ENCODE assay signal across 11 cellular contexts in the genomic region with DNA sequence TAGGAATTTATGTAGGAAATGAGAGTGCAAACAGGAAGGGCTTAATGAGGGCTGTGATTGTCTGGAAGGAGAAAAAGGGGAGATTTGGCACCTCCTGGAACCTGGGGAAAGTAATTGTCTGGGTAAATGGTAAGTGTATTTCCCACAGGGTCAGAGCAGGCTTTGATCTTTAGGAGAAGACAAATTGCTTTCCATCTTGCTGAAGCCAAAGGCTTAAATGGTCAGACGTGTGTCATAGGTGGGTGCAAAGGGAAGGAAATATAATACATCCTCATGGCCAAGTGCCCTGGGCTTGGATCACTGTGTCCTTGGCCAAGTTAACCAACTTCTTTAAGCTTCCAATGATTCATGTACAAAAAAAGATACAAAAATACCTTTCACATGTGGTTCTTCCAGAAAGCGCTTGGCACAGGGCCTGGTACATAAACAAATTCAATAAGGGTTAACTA. TPM values are rescaled to one million over a fixed set of nuclear protein-coding genes. Genes with fewer than 3 reads are reported as not detected.
A peak's percentile ranks its signal among the peaks of the same experiment; 100 is the strongest.
DNase-seq lines count a peak whose midpoint lies in the region; ATAC-seq and TF ChIP-seq lines count a peak whose summit lies in the region.
"Had no signal": no experiment of that assay in that cellular context is flagged by ENCODE, and none has a peak within 500 bp of the region (broad histone marks: within the 10 kb centered on the region; RNA-seq: fewer than 3 reads in every experiment).

No MANE protein-coding gene starts in this region.

- H3K27ac ChIP-seq in thoracic aorta (peak overlapping the region; percentile 54 to 59), caudate nucleus (ENCODE audit: low read depth, low read length) (no peak overlapping the region)

- peaks cover 3% of the 10 kb centered on the region for H3K27me3 Mint-ChIP-seq in activated CD8-positive, alpha-beta memory T cell treated with anti-CD3 and anti-CD28 coated beads, Interleukin-2, amount 10 ng/mL, durations not matched to agents 7 days and 5 days
- H3K27me3 Mint-ChIP-seq in immature natural killer cell (ENCODE audit: low read depth in 3 of 3) = peaks cover 0 to 5% (median 4%) of the 10 kb centered on the region in 3 donors

- no peak overlapping the region for H3K27ac Mint-ChIP-seq in activated CD8-positive, alpha-beta memory T cell treated with anti-CD3 and anti-CD28 coated beads, Interleukin-2, amount 10 ng/mL, durations not matched to agents 7 days and 5 days
- H3K27ac Mint-ChIP-seq in immature natural killer cell = peak overlapping the region in 3 of 6 donors; percentile 46 to 85 (median 48)

- H3K36me3 Mint-ChIP-seq in activated CD8-positive, alpha-beta memory T cell treated with anti-CD3 and anti-CD28 coated beads, Interleukin-2, amount 10 ng/mL, durations not matched to agents 7 days and 5 days = no peaks in the 10 kb centered on the region
- H3K36me3 Mint-ChIP-seq in immature natural killer cell = peaks cover 0 to 3% (median 0%) of the 10 kb centered on the region in 3 donors

- H3K36me3 ChIP-seq in thoracic aorta = no peaks in the 10 kb centered on the region

- no peak for DNase-seq in activated CD8-positive, alpha-beta memory T cell treated with anti-CD3 and anti-CD28 coated beads, Interleukin-2, amount 10 ng/mL, durations not matched to agents 7 days and 5 days
- DNase-seq in activated CD8-positive, alpha-beta memory T cell treated with anti-CD3 and anti-CD28 coated beads, Interleukin-2, amount 50 U/mL, for 4 hours = no peak
- DNase-seq in amniotic epithelial cell (ENCODE audit: low read depth) = peak; percentile 99
- DNase-seq in immature natural killer cell = no peak
- DNase-seq in thoracic aorta (ENCODE audit: low spot score) = peak; percentile 7
- DNase-seq in NCI-H1092 treated with DMSO at 0.1 percent for 48 hours (lab: John Stamatoyannopoulos, UW) = no peak
- no peak for DNase-seq in caudate nucleus (lab: John Stamatoyannopoulos, UW)
- DNase-seq: activated CD4-positive, CD25-positive, alpha-beta regulatory T cell treated with anti-CD3 and anti-CD28 coated beads, Interleukin-2, amount 50 U/mL, for 72 hours; NCI-H1436 had no signal

- H3K9me3 ChIP-seq in thoracic aorta = no peaks in the 10 kb centered on the region

- CTCF ChIA-PET in activated CD8-positive, alpha-beta memory T cell treated with anti-CD3 and anti-CD28 coated beads, Interleukin-2, amount 10 ng/mL, durations not matched to agents 7 days and 5 days (lab: Charles Lee) = no interaction called here

- H3K4me3 Mint-ChIP-seq in activated CD8-positive, alpha-beta memory T cell treated with anti-CD3 and anti-CD28 coated beads, Interleukin-2, amount 10 ng/mL, durations not matched to agents 7 days and 5 days = peak overlapping the region; percentile 37
- peak overlapping the region; percentile 28 to 87 (median 81) for H3K4me3 Mint-ChIP-seq in immature natural killer cell

- peaks cover 5 to 24% of the 10 kb centered on the region in 2 donors for H3K4me1 ChIP-seq in thoracic aorta (ENCODE audit: control insufficient read depth in 1 of 2, low read depth in 2 of 2)

- peaks cover 17% of the 10 kb centered on the region for H3K4me1 Mint-ChIP-seq in activated CD8-positive, alpha-beta memory T cell treated with anti-CD3 and anti-CD28 coated beads, Interleukin-2, amount 10 ng/mL, durations not matched to agents 7 days and 5 days
- H3K4me1 Mint-ChIP-seq in immature natural killer cell = peaks cover 27 to 39% of the 10 kb centered on the region in 2 donors

- H3K4me3 ChIP-seq in thoracic aorta = no peak overlapping the region

- no peak for TF ChIP-seq CTCF in thoracic aorta (IDR thresholded peaks at IDR 0.05)

- ATAC-seq in activated CD8-positive, alpha-beta memory T cell treated with anti-CD3 and anti-CD28 coated beads, Interleukin-2, amount 10 ng/mL, durations not matched to agents 7 days and 5 days = no peak
- ATAC-seq in thoracic aorta (ENCODE audit: insufficient number of reproducible peaks, low FRiP score, low read depth) = no peak
- ATAC-seq in GM21390 (IDR thresholded peaks at IDR 0.05; ENCODE audit: unreplicated experiment) = no peak

- H3K9me3 Mint-ChIP-seq in activated CD8-positive, alpha-beta memory T cell treated with anti-CD3 and anti-CD28 coated beads, Interleukin-2, amount 10 ng/mL, durations not matched to agents 7 days and 5 days (ENCODE audit: low read depth) = no peaks in the 10 kb centered on the region
- no peaks in the 10 kb centered on the region for H3K9me3 Mint-ChIP-seq in immature natural killer cell

- H3K27me3 ChIP-seq in thoracic aorta (replicated peaks; ENCODE audit: insufficient read depth) = no peaks in the 10 kb centered on the region

RNA-seq across cellular contexts. Expression of gene DUSP23, which starts 1.3 kb away (rescaled TPM):
- 10 to 100 TPM; 23.0 to 26.5 TPM for total RNA-seq in activated CD8-positive, alpha-beta memory T cell treated with anti-CD3 and anti-CD28 coated beads, Interleukin-2, amount 10 ng/mL, durations not matched to agents 7 days and 5 days
- polyA plus RNA-seq in immature natural killer cell = 100 to 1,000 TPM; 120 to 160 (median 122) TPM
- 100 to 1,000 TPM in 1 of 2 donors, 10 to 100 TPM in 1; 48.6 to 111 TPM for total RNA-seq in thoracic aorta

RNA-seq across cellular contexts. Expression of gene FCRL6, which starts 22.7 kb away (rescaled TPM):
- under 1 TPM; 0.23 to 0.61 TPM for total RNA-seq in activated CD8-positive, alpha-beta memory T cell treated with anti-CD3 and anti-CD28 coated beads, Interleukin-2, amount 10 ng/mL, durations not matched to agents 7 days and 5 days
- polyA plus RNA-seq in immature natural killer cell = 100 to 1,000 TPM; 234 to 442 (median 407) TPM
- total RNA-seq in thoracic aorta = not detected
- polyA plus RNA-seq: BJ had no signal

RNA-seq across cellular contexts. Expression of gene SLAMF8, which starts 47.2 kb away (rescaled TPM):
- 1 to 10 TPM in 1 of 2 experiments, under 1 TPM in 1; 0.70 to 1.5 TPM for total RNA-seq in activated CD8-positive, alpha-beta memory T cell treated with anti-CD3 and anti-CD28 coated beads, Interleukin-2, amount 10 ng/mL, durations not matched to agents 7 days and 5 days
- 10 to 100 TPM in 1 of 3 donors, 1 to 10 TPM in 2; 4.0 to 17.1 (median 6.9) TPM for polyA plus RNA-seq in immature natural killer cell
- total RNA-seq in thoracic aorta = 1 to 10 TPM; 5.6 to 9.9 TPM

Comparison
In these comparisons a context has a peak if more than half of its experiments do, and no peak if none do; other contexts are left out.
1. DNase-seq: peak in amniotic epithelial cell (single experiment) and thoracic aorta (single experiment); none in activated CD8-positive, alpha-beta memory T cell treated with anti-CD3 and anti-CD28 coated beads, Interleukin-2, amount 10 ng/mL, durations not matched to agents 7 days and 5 days (single experiment), activated CD8-positive, alpha-beta memory T cell treated with anti-CD3 and anti-CD28 coated beads, Interleukin-2, amount 50 U/mL, for 4 hours (single experiment), immature natural killer cell (0 of 3), NCI-H1092 treated with DMSO at 0.1 percent for 48 hours (single experiment) and caudate nucleus (0 of 61).